Comparison of ENCODE assay signal across 18 cellular contexts in genomic region chr1:61680500-61680899, GRCh38.
"Had no signal": no experiment of that assay in that cellular context is flagged by ENCODE, and none has a peak within 500 bp of the region (broad histone marks: within the 10 kb centered on the region; RNA-seq: fewer than 3 reads in every experiment).

No MANE protein-coding gene starts in this region.

- DNase-seq: activated CD4-positive, alpha-beta memory T cell treated with anti-CD3 and anti-CD28 coated beads for 36 hours; activated CD4-positive, alpha-beta T cell treated with anti-CD3 and anti-CD28 coated beads for 36 hours; activated gamma-delta T cell treated with Interleukin-2 at 50 U/mL for 16 hours; activated T-cell treated with anti-CD3 and anti-CD28 coated beads, Interleukin-2, amount 50 U/mL, for 72 hours; colonic mucosa; esophagus squamous epithelium; foreskin melanocyte; heart left ventricle; natural killer cell; stimulated activated naive CD8-positive, alpha-beta T cell treated with anti-CD3 and anti-CD28 coated beads, Interleukin-15, Interleukin-2, amounts not matched to agents 100 U/mL and 50 U/mL, for 24 hours; WERI-Rb-1 had no signal

- H3K4me3 Mint-ChIP-seq: activated CD4-positive, alpha-beta memory T cell treated with anti-CD3 and anti-CD28 coated beads for 36 hours; activated CD4-positive, alpha-beta T cell treated with anti-CD3 and anti-CD28 coated beads for 36 hours; activated T-cell treated with anti-CD3 and anti-CD28 coated beads, Interleukin-2, amount 50 U/mL, for 72 hours; natural killer cell; T-helper 1 cell treated with Interleukin-12 subunit alpha and Interleukin-12 subunit beta and Interleukin-4 antibody, amounts not matched to agents 30 μg/mL and 1 μg/mL, for 36 hours; type B pancreatic cell had no signal

- H3K4me3 ChIP-seq: colonic mucosa, esophagus squamous epithelium, heart left ventricle, right atrium auricular region, smooth muscle cell, suprapubic skin had no signal

- H3K36me3 Mint-ChIP-seq: natural killer cell had no signal

- ATAC-seq: activated CD4-positive, alpha-beta T cell treated with anti-CD3 and anti-CD28 coated beads for 36 hours; activated T-cell treated with anti-CD3 and anti-CD28 coated beads, Interleukin-2, amount 50 U/mL, for 72 hours; heart left ventricle; natural killer cell; stimulated activated naive CD8-positive, alpha-beta T cell treated with anti-CD3 and anti-CD28 coated beads, Interleukin-15, Interleukin-2, amounts not matched to agents 100 U/mL and 50 U/mL, for 24 hours had no signal

- H3K9me3 ChIP-seq: colonic mucosa, esophagus squamous epithelium, heart left ventricle, right atrium auricular region, suprapubic skin had no signal

- FAIRE-seq: islet of Langerhans had no signal

- H3K27ac Mint-ChIP-seq: activated CD4-positive, alpha-beta memory T cell treated with anti-CD3 and anti-CD28 coated beads for 36 hours; activated CD4-positive, alpha-beta T cell treated with anti-CD3 and anti-CD28 coated beads for 36 hours; activated T-cell treated with anti-CD3 and anti-CD28 coated beads, Interleukin-2, amount 50 U/mL, for 72 hours; natural killer cell; progenitor cell of endocrine pancreas; T-helper 1 cell treated with Interleukin-12 subunit alpha and Interleukin-12 subunit beta and Interleukin-4 antibody, amounts not matched to agents 30 μg/mL and 1 μg/mL, for 36 hours; type B pancreatic cell had no signal

- H3K9me3 Mint-ChIP-seq: activated CD4-positive, alpha-beta memory T cell treated with anti-CD3 and anti-CD28 coated beads for 36 hours; activated T-cell treated with anti-CD3 and anti-CD28 coated beads, Interleukin-2, amount 50 U/mL, for 72 hours; natural killer cell; T-helper 1 cell treated with Interleukin-12 subunit alpha and Interleukin-12 subunit beta and Interleukin-4 antibody, amounts not matched to agents 30 μg/mL and 1 μg/mL, for 36 hours; type B pancreatic cell had no signal

- H3K4me1 ChIP-seq: right atrium auricular region, suprapubic skin had no signal

- H3K27me3 ChIP-seq: colonic mucosa, esophagus squamous epithelium, heart left ventricle, right atrium auricular region, suprapubic skin had no signal

- H3K4me1 Mint-ChIP-seq: activated CD4-positive, alpha-beta T cell treated with anti-CD3 and anti-CD28 coated beads for 36 hours; natural killer cell had no signal

- H3K4me2 ChIP-seq: smooth muscle cell had no signal

- H3K27ac ChIP-seq: colonic mucosa, heart left ventricle, right atrium auricular region, suprapubic skin, WERI-Rb-1 had no signal

- H3K27me3 Mint-ChIP-seq: activated CD4-positive, alpha-beta memory T cell treated with anti-CD3 and anti-CD28 coated beads for 36 hours; activated CD4-positive, alpha-beta T cell treated with anti-CD3 and anti-CD28 coated beads for 36 hours; progenitor cell of endocrine pancreas; type B pancreatic cell had no signal

- H3K36me3 ChIP-seq: colonic mucosa, right atrium auricular region, WERI-Rb-1 had no signal
